ENCODE assay signal across 8 cellular contexts in genomic region chr6:136772685-136773472, GRCh38. TPM values are rescaled to one million over a fixed set of nuclear protein-coding genes. Genes with fewer than 3 reads are reported as not detected.
DNase-seq lines count a peak whose midpoint lies in the region; ATAC-seq and TF ChIP-seq lines count a peak whose summit lies in the region.

No MANE protein-coding gene starts in this region.

- H4K20me1 ChIP-seq in OCI-LY3 (ENCODE audit: insufficient read depth, low read length) (no peaks in the 10 kb centered on the region), neural progenitor cell (ENCODE audit: low read depth) (no peaks in the 10 kb centered on the region)

- CTCF ChIA-PET in activated naive CD4-positive, alpha-beta T cell treated with anti-CD3 and anti-CD28 coated beads, Interleukin-2, amount 10 ng/mL, durations not matched to agents 7 days and 5 days (lab: Charles Lee) = interaction anchor here (1.1 to 1.4 kb wide), 2 partner anchors 20 to 129 kb away, joined by 5 read pairs; partner anchors contain the start of gene MAP3K5
- CTCF ChIA-PET in MCF 10A (lab: Yijun Ruan, JAX) = interaction anchor here (1.7 to 2.3 kb wide), 2 partner anchors 20 to 128 kb away, joined by 5 read pairs; partner anchors contain the start of gene MAP3K5

- H3K27ac ChIP-seq in OCI-LY3 (ENCODE audit: low read length) = no peak overlapping the region
- H3K27ac ChIP-seq in neural progenitor cell = no peak overlapping the region
- no peak overlapping the region for H3K27ac ChIP-seq in right lobe of liver

- no peaks in the 10 kb centered on the region for H3K9me3 Mint-ChIP-seq in activated naive CD4-positive, alpha-beta T cell treated with anti-CD3 and anti-CD28 coated beads, Interleukin-2, amount 50 U/mL, for 24 hours
- no peaks in the 10 kb centered on the region for H3K9me3 Mint-ChIP-seq in activated naive CD4-positive, alpha-beta T cell treated with anti-CD3 and anti-CD28 coated beads, Interleukin-2, amount 10 ng/mL, durations not matched to agents 7 days and 5 days
- H3K9me3 Mint-ChIP-seq in neural progenitor cell (no peaks in the 10 kb centered on the region), MCF 10A (ENCODE audit: unreplicated experiment) (no peaks in the 10 kb centered on the region)

- H3F3A ChIP-seq in neural progenitor cell (ENCODE audit: low read depth) = no peaks in the 10 kb centered on the region

- 76% methylated on average over 6 of the region's 6 CpGs for WGBS in right lobe of liver (ENCODE audit: insufficient coverage, low coverage, low lambda C conversion rate, missing lambda C conversion rate)

- H3K4me2 ChIP-seq in OCI-LY3 (ENCODE audit: low read length) (peak overlapping the region; percentile 64), neural progenitor cell (no peak overlapping the region)

- intact Hi-C loops in right lobe of liver (cut with DNase I) = no loop called here
- intact Hi-C loops in MCF 10A (cut with micrococcal nuclease) = no loop called here

- peaks cover 11% of the 10 kb centered on the region for H3K36me3 Mint-ChIP-seq in activated naive CD4-positive, alpha-beta T cell treated with anti-CD3 and anti-CD28 coated beads, Interleukin-2, amount 50 U/mL, for 24 hours
- H3K36me3 Mint-ChIP-seq in activated naive CD4-positive, alpha-beta T cell treated with anti-CD3 and anti-CD28 coated beads, Interleukin-2, amount 10 ng/mL, durations not matched to agents 7 days and 5 days = peaks cover 28% of the 10 kb centered on the region
- no peaks in the 10 kb centered on the region for H3K36me3 Mint-ChIP-seq in neural progenitor cell
- peaks cover 6% of the 10 kb centered on the region for H3K36me3 Mint-ChIP-seq in MCF 10A (ENCODE audit: insufficient read depth, unreplicated experiment)

- peak; percentile 67 for ATAC-seq in HG03039 (IDR thresholded peaks at IDR 0.05; ENCODE audit: unreplicated experiment)
- no peak for ATAC-seq in right lobe of liver

- TF ChIP-seq POLR2A in right lobe of liver (IDR thresholded peaks at IDR 0.05) = no peak

- H3K4me3 ChIP-seq in OCI-LY3 (ENCODE audit: low read length) (0 out of 2 replicates have a peak overlapping the region, but pooled peaks have one; percentile 24), neural progenitor cell (no peak overlapping the region), right lobe of liver (no peak overlapping the region)

- H3K27me3 Mint-ChIP-seq in activated naive CD4-positive, alpha-beta T cell treated with anti-CD3 and anti-CD28 coated beads, Interleukin-2, amount 50 U/mL, for 24 hours = no peaks in the 10 kb centered on the region
- no peaks in the 10 kb centered on the region for H3K27me3 Mint-ChIP-seq in activated naive CD4-positive, alpha-beta T cell treated with anti-CD3 and anti-CD28 coated beads, Interleukin-2, amount 10 ng/mL, durations not matched to agents 7 days and 5 days
- H3K27me3 Mint-ChIP-seq in neural progenitor cell (ENCODE audit: insufficient read depth, low read depth) (no peaks in the 10 kb centered on the region), MCF 10A (ENCODE audit: insufficient read depth, unreplicated experiment) (no peaks in the 10 kb centered on the region)

- H3K27me3 ChIP-seq in OCI-LY3 (ENCODE audit: low read depth, low read length) (no peaks in the 10 kb centered on the region), neural progenitor cell (no peaks in the 10 kb centered on the region), right lobe of liver (no peaks in the 10 kb centered on the region)

- H2AFZ ChIP-seq in OCI-LY3 (ENCODE audit: low read depth, low read length) (no peak overlapping the region), neural progenitor cell (replicated peaks) (peak overlapping the region; percentile 55)

- TF ChIP-seq CTCF in OCI-LY3 (IDR thresholded peaks at IDR 0.05; ENCODE audit: low read depth, low read length) (no peak), neural progenitor cell (IDR thresholded peaks at IDR 0.05) (no peak), right lobe of liver (IDR thresholded peaks at IDR 0.05) (no peak), MCF 10A (IDR thresholded peaks at IDR 0.05; ENCODE audit: unreplicated experiment) (no peak)

- H3K9me3 ChIP-seq in OCI-LY3 (ENCODE audit: insufficient read depth, low read length) = no peaks in the 10 kb centered on the region
- H3K9me3 ChIP-seq in neural progenitor cell (ENCODE audit: low read depth) = no peaks in the 10 kb centered on the region
- no peaks in the 10 kb centered on the region for H3K9me3 ChIP-seq in right lobe of liver

- BruUV-seq in MCF 10A (replicated peaks; lab: Mats Ljungman, UMichigan) = no TSS peak

- H3K79me2 ChIP-seq in OCI-LY3 (ENCODE audit: low read length) (no peaks in the 10 kb centered on the region), neural progenitor cell (ENCODE audit: low read depth) (no peaks in the 10 kb centered on the region)

- H3K9ac ChIP-seq in OCI-LY3 (ENCODE audit: low read length) = no peak overlapping the region
- no peak overlapping the region for H3K9ac ChIP-seq in neural progenitor cell

- no peak for DNase-seq in activated naive CD4-positive, alpha-beta T cell treated with anti-CD3 and anti-CD28 coated beads, Interleukin-2, amount 10 ng/mL, durations not matched to agents 7 days and 5 days
- DNase-seq in neural progenitor cell (ENCODE audit: low spot score) (peak; percentile 9), right lobe of liver (no peak), MCF 10A (ENCODE audit: unreplicated experiment) (no peak), DMS 273 treated with DMSO at 0.1 percent for 48 hours (lab: John Stamatoyannopoulos, UW) (no peak)

- H3K36me3 ChIP-seq in OCI-LY3 (replicated peaks; ENCODE audit: low read depth, low read length) (no peaks in the 10 kb centered on the region), neural progenitor cell (no peaks in the 10 kb centered on the region), right lobe of liver (no peaks in the 10 kb centered on the region)

- POLR2A ChIA-PET in MCF 10A (lab: Yijun Ruan, JAX) = interaction anchor here (0.9 to 5.2 kb wide), 4 partner anchors 11 to 104 kb away, joined by 3 to 60 read pairs (median 14); partner anchors contain the start of gene MAP3K5

- H3K4me1 Mint-ChIP-seq in activated naive CD4-positive, alpha-beta T cell treated with anti-CD3 and anti-CD28 coated beads, Interleukin-2, amount 50 U/mL, for 24 hours = peaks cover 67% of the 10 kb centered on the region
- H3K4me1 Mint-ChIP-seq in activated naive CD4-positive, alpha-beta T cell treated with anti-CD3 and anti-CD28 coated beads, Interleukin-2, amount 10 ng/mL, durations not matched to agents 7 days and 5 days = peaks cover 39% of the 10 kb centered on the region
- H3K4me1 Mint-ChIP-seq in neural progenitor cell = peaks cover 7% of the 10 kb centered on the region
- H3K4me1 Mint-ChIP-seq in MCF 10A (ENCODE audit: insufficient read depth, unreplicated experiment) = peaks cover 23% of the 10 kb centered on the region

- peaks cover 15% of the 10 kb centered on the region for H3K4me1 ChIP-seq in OCI-LY3 (ENCODE audit: low read length)
- no peaks in the 10 kb centered on the region for H3K4me1 ChIP-seq in neural progenitor cell
- peaks cover 0 to 27% (median 0%) of the 10 kb centered on the region in 4 donors for H3K4me1 ChIP-seq in right lobe of liver

- no peak overlapping the region for H3K4me3 Mint-ChIP-seq in activated naive CD4-positive, alpha-beta T cell treated with anti-CD3 and anti-CD28 coated beads, Interleukin-2, amount 50 U/mL, for 24 hours
- H3K4me3 Mint-ChIP-seq in activated naive CD4-positive, alpha-beta T cell treated with anti-CD3 and anti-CD28 coated beads, Interleukin-2, amount 10 ng/mL, durations not matched to agents 7 days and 5 days = no peak overlapping the region
- H3K4me3 Mint-ChIP-seq in neural progenitor cell (no peak overlapping the region), MCF 10A (ENCODE audit: unreplicated experiment) (no peak overlapping the region)

- H3K27ac Mint-ChIP-seq in activated naive CD4-positive, alpha-beta T cell treated with anti-CD3 and anti-CD28 coated beads, Interleukin-2, amount 50 U/mL, for 24 hours = peak overlapping the region; percentile 71
- H3K27ac Mint-ChIP-seq in activated naive CD4-positive, alpha-beta T cell treated with anti-CD3 and anti-CD28 coated beads, Interleukin-2, amount 10 ng/mL, durations not matched to agents 7 days and 5 days = no peak overlapping the region
- no peak overlapping the region for H3K27ac Mint-ChIP-seq in neural progenitor cell
- no peak overlapping the region for H3K27ac Mint-ChIP-seq in MCF 10A (ENCODE audit: low read depth, unreplicated experiment)

RNA-seq across cellular contexts. Expression of gene MAP3K5, which starts 19.4 kb away (rescaled TPM):
- total RNA-seq in neural progenitor cell (ENCODE audit: low replicate concordance) (0.02 and 0.28 TPM in 2 replicates), right lobe of liver (10 to 100 TPM in 1 of 6 experiments, 1 to 10 TPM in 5; 5.0 to 10.4 (median 6.9) TPM), MCF 10A (2022) (7.6 and 8.4 TPM in 2 replicates)

RNA-seq across cellular contexts. Expression of gene PEX7, which starts 49.5 kb away (rescaled TPM):
- total RNA-seq in neural progenitor cell (ENCODE audit: low replicate concordance) = 16.7 and 16.9 TPM in 2 replicates
- 1 to 10 TPM; 4.8 to 8.7 (median 5.2) TPM for total RNA-seq in right lobe of liver
- total RNA-seq in MCF 10A (2022) = 6.0 and 8.2 TPM in 2 replicates
